ENCODE assay signal across 1 cellular context in the genomic region with DNA sequence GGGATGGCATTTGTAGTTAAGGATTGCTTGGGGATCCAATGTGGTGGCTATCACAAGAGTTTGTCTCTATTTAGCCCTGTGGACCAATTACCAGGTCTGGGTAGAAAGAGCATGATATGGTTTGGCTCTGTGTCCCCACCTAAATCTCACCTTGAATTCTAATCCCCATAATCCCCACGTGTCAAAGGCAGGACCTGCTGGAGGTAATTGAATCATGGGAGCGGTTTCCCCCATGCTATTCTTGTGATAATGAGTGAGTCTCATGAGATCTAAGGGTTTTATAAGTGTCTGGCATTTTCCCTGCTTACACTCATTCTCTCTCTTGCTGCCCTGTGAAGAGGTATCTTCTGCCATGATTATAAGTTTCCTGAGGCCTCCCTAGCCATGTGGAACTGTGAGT.
TF ChIP-seq lines count a peak whose summit lies in the region.

No MANE protein-coding gene starts in this region.

TF ChIP-seq in GM23338, 12 proteins besides CTCF, POLR2A, EP300 and RAD21 (continued from another document):
- TF ChIP-seq ZNF331 (CRISPR knock-in tag; IDR thresholded peaks at IDR 0.05; ENCODE audit: low read depth) (no peak), NANOG (IDR thresholded peaks at IDR 0.05; ENCODE audit: borderline replicate concordance) (no peak)
